In the genomic region with DNA sequence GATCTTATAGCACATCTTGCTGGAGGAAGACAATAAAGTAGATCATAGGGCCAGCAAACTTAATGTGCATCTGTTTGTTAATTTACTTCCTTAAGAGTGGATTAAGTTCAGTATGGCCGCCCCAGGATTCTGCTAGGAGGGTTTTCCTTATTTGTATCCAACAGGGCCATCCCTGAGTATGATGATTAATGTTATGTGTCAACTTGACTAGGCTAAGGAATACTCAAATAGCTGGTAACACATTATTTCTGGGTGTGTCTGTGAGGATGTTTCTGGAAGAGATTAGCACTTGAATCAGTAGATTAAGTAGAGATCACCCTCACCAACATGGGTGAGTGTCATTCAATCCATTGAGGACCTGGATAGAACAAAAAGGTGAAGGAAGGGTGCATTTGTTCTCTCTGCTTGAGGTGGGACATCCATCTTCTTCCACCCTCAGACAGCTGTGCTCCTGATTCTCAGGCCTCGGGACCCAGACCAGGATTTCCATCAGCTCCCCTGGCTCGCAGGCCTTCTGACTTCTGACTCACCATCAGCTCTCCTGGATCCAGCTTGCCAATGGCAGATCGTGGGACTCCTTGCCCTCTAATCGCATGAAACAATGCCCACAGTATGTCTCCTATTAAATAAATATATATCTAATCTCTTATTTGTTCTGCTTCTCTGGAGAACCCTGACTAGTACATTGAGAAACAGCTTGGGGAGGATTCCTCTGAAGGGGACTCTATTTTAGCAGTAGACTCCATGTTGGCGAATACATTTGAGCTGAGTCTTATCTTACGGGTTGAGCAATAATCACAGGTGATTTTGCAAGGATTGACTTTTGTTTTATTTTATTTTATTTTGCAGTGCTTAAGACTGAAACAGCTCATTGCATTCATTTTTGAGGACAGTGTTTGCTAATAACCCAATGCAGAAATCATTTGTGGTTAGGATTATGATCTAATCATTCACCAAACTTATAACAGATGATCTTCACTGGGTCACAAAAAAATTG, we compare ENCODE assay signal across 1 cellular context.
TF ChIP-seq lines count a peak whose summit lies in the region.

No MANE protein-coding gene starts in this region.

TF ChIP-seq in K562, 482 proteins besides CTCF, POLR2A, EP300 and RAD21:
- TF ChIP-seq NCOA1 (IDR thresholded peaks at IDR 0.05; ENCODE audit: low read depth) (no peak), CEBPB (tag; IDR thresholded peaks at IDR 0.05) (peak; percentile 80), CEBPG (CRISPR knock-in tag; IDR thresholded peaks at IDR 0.05) (no peak), CEBPG (tag; conservative IDR thresholded peaks at IDR 0.05 in 1 of 2, IDR thresholded peaks at IDR 0.05 in 1 of 2) (peak; percentile 58 to 63)
TF ChIP-seq in K562: peak in this region for 2.
